Comparison of ENCODE assay signal across 20 cellular contexts in the genomic region with DNA sequence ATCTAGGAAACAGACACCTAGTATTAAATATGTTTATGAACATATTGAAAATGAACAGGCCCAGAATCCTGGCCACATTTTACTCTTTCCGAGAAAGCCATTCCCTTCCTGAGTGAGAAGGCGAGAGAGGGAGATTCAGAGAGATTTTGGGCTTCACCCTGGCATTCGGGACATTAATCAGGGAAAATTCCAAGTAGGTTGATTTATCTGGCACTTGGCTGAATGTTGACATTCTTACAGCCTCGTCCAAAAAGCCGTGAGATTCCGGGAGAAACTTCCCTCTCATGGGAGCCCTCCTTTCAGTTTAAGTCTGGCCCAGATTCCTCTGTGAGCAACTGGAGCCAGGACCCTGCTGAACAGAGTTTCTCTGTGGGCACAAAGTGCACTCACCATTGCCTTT.
A peak's percentile ranks its signal among the peaks of the same experiment; 100 is the strongest.
DNase-seq lines count a peak whose midpoint lies in the region; ATAC-seq and TF ChIP-seq lines count a peak whose summit lies in the region.
"Had no signal": no experiment of that assay in that cellular context is flagged by ENCODE, and none has a peak within 500 bp of the region (broad histone marks: within the 10 kb centered on the region; RNA-seq: fewer than 3 reads in every experiment).

No MANE protein-coding gene starts in this region.

- no peak for TF ChIP-seq EP300 in esophagus muscularis mucosa (IDR thresholded peaks at IDR 0.05)

- H3K27ac ChIP-seq in heart right ventricle (no peak overlapping the region), esophagus muscularis mucosa (replicated peaks in 1 of 4) (peak overlapping the region; percentile 23 to 49 (median 37)), stomach smooth muscle (ENCODE audit: low read length) (peak overlapping the region; percentile 62), spleen (no peak overlapping the region)
- H3K27ac ChIP-seq: C4-2B had no signal

- DNase-seq in Right ventricle myocardium superior (no peak), heart right ventricle (no peak), esophagus muscularis mucosa (ENCODE audit: extremely low spot score) (no peak), omental fat pad (ENCODE audit: low spot score) (no peak), GM19238 (ENCODE audit: insufficient read length, low spot score) (no peak), spleen (no peak)
- DNase-seq: 8988T; Calu3; CD8-positive, alpha-beta memory T cell; DMS153; GF-D8; Kasumi-1; NCI-H1694; NCI-H2081; NCI-H2171 treated with DMSO at 0.1 percent for 48 hours; NCI-H524 treated with DMSO at 0.1 percent for 48 hours; NCI-H82 had no signal

- ATAC-seq in Right ventricle myocardium superior (ENCODE audit: poor library complexity) (peak; percentile 45), heart right ventricle (no peak), omental fat pad (ENCODE audit: low FRiP score) (peak; percentile 62), GM18502 (IDR thresholded peaks at IDR 0.05; ENCODE audit: poor library complexity, unreplicated experiment) (no peak)

- no peak for TF ChIP-seq CTCF in heart right ventricle (IDR thresholded peaks at IDR 0.05)
- TF ChIP-seq CTCF in esophagus muscularis mucosa (IDR thresholded peaks at IDR 0.05): no peak
- no peak for TF ChIP-seq CTCF in omental fat pad (IDR thresholded peaks at IDR 0.05)
- TF ChIP-seq CTCF in spleen (IDR thresholded peaks at IDR 0.05 in 8 of 11, conservative IDR thresholded peaks at IDR 0.05 in 3 of 11): no peak

- peaks cover 0 to 51% (median 36%) of the 10 kb centered on the region in 7 donors for H3K27me3 ChIP-seq in heart right ventricle
- H3K27me3 ChIP-seq in esophagus muscularis mucosa: peaks cover 0 to 19% (median 2%) of the 10 kb centered on the region in 4 donors
- H3K27me3 ChIP-seq in stomach smooth muscle (ENCODE audit: control insufficient read depth in 1 of 2, insufficient read depth in 2 of 2, low read length in 2 of 2): peaks cover 0 to 3% of the 10 kb centered on the region in 2 donors
- peaks cover 0 to 29% (median 0%) of the 10 kb centered on the region in 7 donors for H3K27me3 ChIP-seq in spleen (replicated peaks in 1 of 7)

- H3K9me3 ChIP-seq in heart right ventricle: peaks cover 0 to 41% (median 0%) of the 10 kb centered on the region in 11 donors
- H3K9me3 ChIP-seq in esophagus muscularis mucosa: no peaks in the 10 kb centered on the region
- H3K9me3 ChIP-seq in stomach smooth muscle (ENCODE audit: control insufficient read depth in 2 of 2, low read length in 2 of 2): no peaks in the 10 kb centered on the region
- peaks cover 0 to 95% (median 26%) of the 10 kb centered on the region in 8 donors for H3K9me3 ChIP-seq in spleen

- WGBS in heart right ventricle, 2 donors: 10 to 12% methylated on average over 6 of the region's 6 CpGs
- 14% methylated on average over 6 of the region's 6 CpGs for WGBS in esophagus muscularis mucosa
- 27 to 35% (median 30%) methylated on average over 6 of the region's 6 CpGs for whole genome bisulfite sequencing in spleen, 5 donors

- intact Hi-C loops in Right ventricle myocardium superior (cut with DNase I) (no loop called here), heart right ventricle (cut with DNase I) (loop anchor here in 1 of 10 donors (10.0 kb wide), 1 partner anchor 75 kb away; no protein-coding TSS in a partner anchor), esophagus muscularis mucosa (cut with DNase I) (no loop called here), spleen (cut with DNase I; ENCODE audit: low total_unique reads) (no loop called here)

- no peak overlapping the region for H3K4me3 ChIP-seq in heart right ventricle
- no peak overlapping the region for H3K4me3 ChIP-seq in esophagus muscularis mucosa
- peak overlapping the region in 1 of 2 donors; percentile 49 for H3K4me3 ChIP-seq in stomach smooth muscle (ENCODE audit: low read length in 2 of 2)
- no peak overlapping the region for H3K4me3 ChIP-seq in spleen

- H3K4me1 ChIP-seq in heart right ventricle (no peaks in the 10 kb centered on the region), esophagus muscularis mucosa (peaks cover 0 to 19% (median 15%) of the 10 kb centered on the region in 4 donors), stomach smooth muscle (ENCODE audit: control insufficient read depth, insufficient read depth, low read length) (peaks cover 8% of the 10 kb centered on the region), spleen (no peaks in the 10 kb centered on the region)

- no peaks in the 10 kb centered on the region for H3K36me3 ChIP-seq in heart right ventricle
- H3K36me3 ChIP-seq in esophagus muscularis mucosa: no peaks in the 10 kb centered on the region
- H3K36me3 ChIP-seq in stomach smooth muscle (ENCODE audit: control insufficient read depth in 2 of 2, insufficient read depth in 2 of 2, low read length in 2 of 2): no peaks in the 10 kb centered on the region
- no peaks in the 10 kb centered on the region for H3K36me3 ChIP-seq in spleen

- TF ChIP-seq POLR2A in esophagus muscularis mucosa (IDR thresholded peaks at IDR 0.05; ENCODE audit: low read depth): no peak
- no peak for TF ChIP-seq POLR2A in spleen (IDR thresholded peaks at IDR 0.05)

- H3K9ac ChIP-seq in stomach smooth muscle (ENCODE audit: low read length in 2 of 2): peak overlapping the region; percentile 10 to 58

Comparison
In these comparisons a context has a peak if more than half of its experiments do, and no peak if none do; other contexts are left out.
1. ATAC-seq: peak in Right ventricle myocardium superior (single experiment) and omental fat pad (single experiment); none in heart right ventricle (0 of 8) and GM18502 (single experiment).
2. H3K27ac ChIP-seq: peak in esophagus muscularis mucosa (4 of 4) and stomach smooth muscle (single experiment); none in heart right ventricle (0 of 10) and spleen (0 of 8).